ENCODE assay signal across 1 cellular context in genomic region chr2:127874378-127875271, GRCh38.
TF ChIP-seq lines count a peak whose summit lies in the region.

No MANE protein-coding gene starts in this region.

TF ChIP-seq in K562, 482 proteins besides CTCF, POLR2A, EP300 and RAD21:
- TF ChIP-seq RHOXF2B (CRISPR knock-in tag; conservative IDR thresholded peaks at IDR 0.05) (no peak), HDAC3 (IDR thresholded peaks at IDR 0.05; ENCODE audit: borderline replicate concordance, partially characterized antibody) (no peak), UBTF (IDR thresholded peaks at IDR 0.05; ENCODE audit: borderline replicate concordance in 1 of 2, low read depth in 2 of 2, low read length in 2 of 2) (no peak), MAFG (tag; conservative IDR thresholded peaks at IDR 0.05) (peak; percentile 31; the same call in 1 of the 2 replicates), ZNF316 (IDR thresholded peaks at IDR 0.05) (0 out of 2 replicates have a peak, but pooled peaks have one; percentile 28), ZNF778 (CRISPR knock-in tag; IDR thresholded peaks at IDR 0.05) (no peak), HOMEZ (CRISPR knock-in tag; IDR thresholded peaks at IDR 0.05) (no peak), E2F4 (CRISPR knock-in tag; IDR thresholded peaks at IDR 0.05; ENCODE audit: low read depth) (no peak)
TF ChIP-seq in K562: peak in this region for 2.
